In the genomic region with DNA sequence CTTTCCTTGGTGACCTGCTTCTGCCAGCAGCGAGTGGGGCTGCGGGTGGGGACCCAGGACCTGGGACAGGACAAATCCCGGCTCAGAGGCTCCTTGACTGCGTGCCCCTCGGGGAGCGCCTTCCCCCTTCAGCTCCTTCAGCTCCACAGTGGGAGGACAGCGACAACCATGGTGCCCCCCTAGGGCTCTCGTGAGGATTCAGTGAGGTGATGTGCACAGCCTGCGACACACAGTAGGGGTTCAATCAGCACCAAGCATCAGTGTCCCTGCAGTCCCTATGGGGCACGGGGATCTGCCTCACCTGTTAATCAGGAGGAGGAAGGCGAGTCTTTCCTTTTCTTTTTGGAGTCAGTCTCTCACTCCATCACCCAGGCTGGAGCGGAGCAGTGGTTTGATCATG, we compare ENCODE assay signal across 27 cellular contexts.
"Had no signal": no experiment of that assay in that cellular context is flagged by ENCODE, and none has a peak within 500 bp of the region (broad histone marks: within the 10 kb centered on the region; RNA-seq: fewer than 3 reads in every experiment).

No MANE protein-coding gene starts in this region.

- H3K4me3 ChIP-seq: Peyer's patch had no signal

- H3K4me3 Mint-ChIP-seq: activated CD8-positive, alpha-beta T cell treated with anti-CD3 and anti-CD28 coated beads, Interleukin-2, amount 10 ng/mL, durations not matched to agents 7 days and 5 days; activated naive CD4-positive, alpha-beta T cell treated with anti-CD3 and anti-CD28 coated beads, Interleukin-2, amount 50 U/mL, for 24 hours; activated T-cell treated with anti-CD3 and anti-CD28 coated beads, Interleukin-2, amount 50 U/mL, for 24 hours; activated T-helper 1 cell treated with anti-CD3 and anti-CD28 coated beads, Interleukin-12 subunit alpha, Interleukin-12 subunit beta, Interleukin-2, Interleukin-4 antibody, amounts not matched to agents 30 ng/mL and 10 ng/mL and 1 ng/mL, durations not matched to agents 14 hours and 24 hours and 36 hours; brain; IgD-negative memory B cell; T-helper 17 cell; WTC11 had no signal

- H3K36me3 Mint-ChIP-seq: activated naive CD4-positive, alpha-beta T cell treated with anti-CD3 and anti-CD28 coated beads, Interleukin-2, amount 50 U/mL, for 24 hours; brain; IgD-negative memory B cell; WTC11 had no signal

- ATAC-seq: activated CD8-positive, alpha-beta T cell treated with anti-CD3 and anti-CD28 coated beads, Interleukin-2, amount 10 ng/mL, durations not matched to agents 7 days and 5 days; T-helper 17 cell; WTC11 had no signal

- H3K36me3 ChIP-seq: Peyer's patch had no signal

- DNase-seq: activated CD4-positive, alpha-beta T cell treated with anti-CD3 and anti-CD28 coated beads for 48 hours; activated CD4-positive, alpha-beta T cell treated with anti-CD3 and anti-CD28 coated beads, Interleukin-2, amount 50 U/mL, for 4 hours; activated CD4-positive, CD25-positive, alpha-beta regulatory T cell treated with anti-CD3 and anti-CD28 coated beads, Interleukin-2, amount 50 U/mL, for 72 hours; activated CD8-positive, alpha-beta T cell treated with anti-CD3 and anti-CD28 coated beads, Interleukin-2, amount 10 ng/mL, durations not matched to agents 7 days and 5 days; activated effector memory CD4-positive, alpha-beta T cell treated with Interleukin-2 at 50 U/mL for 16 hours; activated naive CD4-positive, alpha-beta T cell; activated T-cell treated with anti-CD3 and anti-CD28 coated beads, Interleukin-2, amount 50 U/mL, for 24 hours; amygdala; KG1; NCI-H1092; NCI-H1417; NCI-H1930; NCI-H2171; NCI-H2227 treated with DMSO at 0.1 percent for 48 hours; NCI-H526; NCI-H774; OCI-M1; SIG-M5; T-helper 17 cell; T-helper 9 cell had no signal

- H3K27me3 Mint-ChIP-seq: activated naive CD4-positive, alpha-beta T cell treated with anti-CD3 and anti-CD28 coated beads, Interleukin-2, amount 50 U/mL, for 24 hours; activated T-cell treated with anti-CD3 and anti-CD28 coated beads, Interleukin-2, amount 50 U/mL, for 24 hours; IgD-negative memory B cell; T-helper 17 cell had no signal

- FAIRE-seq: astrocyte had no signal

- H3K27ac ChIP-seq: Peyer's patch had no signal

- H3K9me3 ChIP-seq: Peyer's patch had no signal

- H3K9me3 Mint-ChIP-seq: activated naive CD4-positive, alpha-beta T cell treated with anti-CD3 and anti-CD28 coated beads, Interleukin-2, amount 50 U/mL, for 24 hours; activated T-cell treated with anti-CD3 and anti-CD28 coated beads, Interleukin-2, amount 50 U/mL, for 24 hours; activated T-helper 1 cell treated with anti-CD3 and anti-CD28 coated beads, Interleukin-12 subunit alpha, Interleukin-12 subunit beta, Interleukin-2, Interleukin-4 antibody, amounts not matched to agents 30 ng/mL and 10 ng/mL and 1 ng/mL, durations not matched to agents 14 hours and 24 hours and 36 hours; IgD-negative memory B cell; WTC11 had no signal

- H3K27me3 ChIP-seq: Peyer's patch had no signal

- H3K27ac Mint-ChIP-seq: activated CD8-positive, alpha-beta T cell treated with anti-CD3 and anti-CD28 coated beads, Interleukin-2, amount 10 ng/mL, durations not matched to agents 7 days and 5 days; activated naive CD4-positive, alpha-beta T cell treated with anti-CD3 and anti-CD28 coated beads, Interleukin-2, amount 50 U/mL, for 24 hours; activated T-cell treated with anti-CD3 and anti-CD28 coated beads, Interleukin-2, amount 50 U/mL, for 24 hours; activated T-helper 1 cell treated with anti-CD3 and anti-CD28 coated beads, Interleukin-12 subunit alpha, Interleukin-12 subunit beta, Interleukin-2, Interleukin-4 antibody, amounts not matched to agents 30 ng/mL and 10 ng/mL and 1 ng/mL, durations not matched to agents 14 hours and 24 hours and 36 hours; IgD-negative memory B cell; WTC11 had no signal
